Comparison of ENCODE assay signal across 18 cellular contexts in the genomic region with DNA sequence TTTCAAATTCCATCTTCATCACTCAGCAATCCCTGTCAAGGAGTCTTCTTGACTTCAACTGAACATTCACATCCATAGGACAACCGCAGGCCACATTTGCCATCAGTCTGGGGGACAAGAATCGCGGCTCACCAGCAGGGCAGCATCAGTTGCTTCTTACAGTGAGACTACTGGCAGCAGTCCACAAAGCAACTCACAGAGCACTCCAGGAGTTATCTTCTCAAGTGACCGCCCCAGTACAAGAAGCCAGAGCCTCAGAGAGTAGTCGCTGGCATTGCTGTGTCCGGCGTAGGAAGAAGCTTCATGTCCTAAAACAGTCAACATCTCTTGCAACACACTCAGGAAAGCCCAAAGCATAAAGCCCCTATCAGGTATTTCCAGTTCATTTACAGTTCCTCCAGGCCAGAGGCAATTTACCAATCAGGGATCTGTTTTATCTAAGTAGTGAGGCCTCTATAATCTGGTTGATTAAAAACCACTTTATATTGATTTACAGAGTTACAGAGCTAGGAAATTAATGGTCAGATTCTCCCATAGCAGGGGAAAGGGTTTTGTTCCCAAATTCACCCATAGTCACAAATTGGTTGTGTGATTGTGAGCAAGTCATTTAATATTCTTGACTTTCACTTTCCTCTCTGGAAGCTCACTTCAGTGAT.
"Had no signal": no experiment of that assay in that cellular context is flagged by ENCODE, and none has a peak within 500 bp of the region (broad histone marks: within the 10 kb centered on the region; RNA-seq: fewer than 3 reads in every experiment).

No MANE protein-coding gene starts in this region.

- H3K4me1 ChIP-seq: body of pancreas, colonic mucosa, left ventricle myocardium inferior, spleen, upper lobe of right lung had no signal

- H3K4me3 ChIP-seq: body of pancreas, colonic mucosa, left ventricle myocardium inferior, spleen, thoracic aorta, upper lobe of right lung had no signal

- ATAC-seq: activated CD8-positive, alpha-beta T cell treated with anti-CD3 and anti-CD28 coated beads for 36 hours; body of pancreas; naive thymus-derived CD8-positive, alpha-beta T cell; upper lobe of right lung had no signal

- DNase-seq: activated CD4-positive, alpha-beta T cell treated with anti-CD3 and anti-CD28 coated beads, Interleukin-2, amount 10 ng/mL, durations not matched to agents 7 days and 5 days; activated CD8-positive, alpha-beta T cell treated with anti-CD3 and anti-CD28 coated beads for 36 hours; activated gamma-delta T cell treated with Interleukin-2 at 50 U/mL for 16 hours; anterior cingulate cortex; body of pancreas; central memory CD4-positive, alpha-beta T cell; colonic mucosa; left ventricle myocardium inferior; mammary epithelial cell; naive thymus-derived CD8-positive, alpha-beta T cell; spleen; stimulated activated CD4-positive, alpha-beta T cell treated with anti-CD3 and anti-CD28 coated beads, Interleukin-4, amount 100 ng/mL, for 1 hour; stimulated activated naive CD4-positive, alpha-beta T cell; upper lobe of right lung had no signal

- H3K27ac ChIP-seq: body of pancreas, colonic mucosa, left ventricle myocardium inferior, spleen, thoracic aorta, upper lobe of right lung had no signal

- H3K27ac Mint-ChIP-seq: activated CD4-positive, alpha-beta T cell treated with anti-CD3 and anti-CD28 coated beads, Interleukin-2, amount 10 ng/mL, durations not matched to agents 7 days and 5 days; activated CD8-positive, alpha-beta T cell treated with anti-CD3 and anti-CD28 coated beads for 36 hours; mesothelial cell of epicardium; naive thymus-derived CD8-positive, alpha-beta T cell; progenitor cell of endocrine pancreas had no signal

- H3K36me3 ChIP-seq: colonic mucosa had no signal

- H3K4me3 Mint-ChIP-seq: activated CD4-positive, alpha-beta T cell treated with anti-CD3 and anti-CD28 coated beads, Interleukin-2, amount 10 ng/mL, durations not matched to agents 7 days and 5 days; activated CD8-positive, alpha-beta T cell treated with anti-CD3 and anti-CD28 coated beads for 36 hours; activated naive CD4-positive, alpha-beta T cell treated with anti-CD3 and anti-CD28 coated beads, Interleukin-2, amount 50 U/mL, for 24 hours; mesothelial cell of epicardium; naive thymus-derived CD8-positive, alpha-beta T cell had no signal

- H3K9me3 Mint-ChIP-seq: activated CD8-positive, alpha-beta T cell treated with anti-CD3 and anti-CD28 coated beads for 36 hours; activated naive CD4-positive, alpha-beta T cell treated with anti-CD3 and anti-CD28 coated beads, Interleukin-2, amount 50 U/mL, for 24 hours; mesothelial cell of epicardium; naive thymus-derived CD8-positive, alpha-beta T cell had no signal

- H3K9me3 ChIP-seq: body of pancreas, colonic mucosa, left ventricle myocardium inferior, spleen, thoracic aorta, upper lobe of right lung had no signal

- H3K27me3 Mint-ChIP-seq: activated CD4-positive, alpha-beta T cell treated with anti-CD3 and anti-CD28 coated beads, Interleukin-2, amount 10 ng/mL, durations not matched to agents 7 days and 5 days; activated CD8-positive, alpha-beta T cell treated with anti-CD3 and anti-CD28 coated beads for 36 hours; activated naive CD4-positive, alpha-beta T cell treated with anti-CD3 and anti-CD28 coated beads, Interleukin-2, amount 50 U/mL, for 24 hours; naive thymus-derived CD8-positive, alpha-beta T cell; progenitor cell of endocrine pancreas had no signal

- H3K27me3 ChIP-seq: body of pancreas, colonic mucosa, spleen, upper lobe of right lung had no signal

- H3K4me1 Mint-ChIP-seq: activated naive CD4-positive, alpha-beta T cell treated with anti-CD3 and anti-CD28 coated beads, Interleukin-2, amount 50 U/mL, for 24 hours had no signal
